Comparison of ENCODE assay signal across 8 cellular contexts in genomic region chr1:181089777-181090505, GRCh38. TPM values are rescaled to one million over a fixed set of nuclear protein-coding genes. Genes with fewer than 3 reads are reported as not detected.
DNase-seq lines count a peak whose midpoint lies in the region; ATAC-seq and TF ChIP-seq lines count a peak whose summit lies in the region.

No MANE protein-coding gene starts in this region.

- H3K27me3 Mint-ChIP-seq in activated CD4-positive, alpha-beta T cell treated with anti-CD3 and anti-CD28 coated beads for 36 hours, result no peaks in the 10 kb centered on the region
- H3K27me3 Mint-ChIP-seq in dendritic cell treated with granulocyte-macrophage colony-stimulating factor and Interleukin-4, amounts not matched to agents 40 ng/mL and 50 ng/mL, for 4 days, result no peaks in the 10 kb centered on the region

- H3K4me1 ChIP-seq in lung (ENCODE audit: control insufficient read depth in 2 of 2, insufficient read depth in 2 of 2, low read length in 2 of 2), result peaks cover 3 to 21% of the 10 kb centered on the region in 2 donors

- no peaks in the 10 kb centered on the region for H3K27me3 ChIP-seq in lung (ENCODE audit: control insufficient read depth, insufficient read depth)

- peak overlapping the region; percentile 100 for H3K4me3 Mint-ChIP-seq in activated CD4-positive, alpha-beta T cell treated with anti-CD3 and anti-CD28 coated beads for 36 hours
- peak overlapping the region; percentile 80 for H3K4me3 Mint-ChIP-seq in dendritic cell treated with granulocyte-macrophage colony-stimulating factor and Interleukin-4, amounts not matched to agents 40 ng/mL and 50 ng/mL, for 4 days

- POLR2A ChIA-PET in activated CD4-positive, alpha-beta T cell treated with anti-CD3 and anti-CD28 coated beads for 36 hours (lab: Charles Lee), result interaction anchor here (0.5 to 4.3 kb wide), 14 partner anchors 9 to 588 kb away, joined by 3 to 42 read pairs (median 8); partner anchors contain the start of genes ACBD6, MR1 and STX6

- WGBS in lung, 2 donors, result 0% methylated on average over 39 of the region's 39 CpGs

- H3K27ac Mint-ChIP-seq in activated CD4-positive, alpha-beta T cell treated with anti-CD3 and anti-CD28 coated beads for 36 hours, result peak overlapping the region; percentile 100
- H3K27ac Mint-ChIP-seq in dendritic cell treated with granulocyte-macrophage colony-stimulating factor and Interleukin-4, amounts not matched to agents 40 ng/mL and 50 ng/mL, for 4 days, result peak overlapping the region; percentile 93

- CTCF ChIA-PET in activated CD4-positive, alpha-beta T cell treated with anti-CD3 and anti-CD28 coated beads for 36 hours (lab: Charles Lee), result interaction anchor here (0.6 to 5.1 kb wide), 21 partner anchors 9 to 588 kb away, joined by 3 to 75 read pairs (median 6); partner anchors contain the start of genes ACBD6 and MR1

- H3K9me3 ChIP-seq in lung (ENCODE audit: control insufficient read depth in 2 of 2, insufficient read depth in 1 of 2, low read length in 1 of 2), result no peaks in the 10 kb centered on the region

- peaks cover 51% of the 10 kb centered on the region for H3K36me3 Mint-ChIP-seq in activated CD4-positive, alpha-beta T cell treated with anti-CD3 and anti-CD28 coated beads for 36 hours (ENCODE audit: low read depth)
- H3K36me3 Mint-ChIP-seq in dendritic cell treated with granulocyte-macrophage colony-stimulating factor and Interleukin-4, amounts not matched to agents 40 ng/mL and 50 ng/mL, for 4 days (ENCODE audit: low read depth), result peaks cover 67% of the 10 kb centered on the region

- DNase-seq in NCI-H2171 (lab: John Stamatoyannopoulos, UW) (peak; percentile 12), lung (ENCODE audit: low spot score) (peak; percentile 75), hepatic stellate cell (ENCODE audit: low spot score) (no peak)
- DNase-seq in activated CD4-positive, alpha-beta T cell treated with anti-CD3 and anti-CD28 coated beads for 36 hours, result peak; percentile 84
- DNase-seq in stimulated activated CD4-positive, alpha-beta T cell treated with anti-CD3 and anti-CD28 coated beads, TNF-alpha, amount 100 ng/mL, for 48 hours (ENCODE audit: low read depth in 3 of 3), result peak; percentile 44 to 61 (median 59)

- H3K27ac ChIP-seq in lung (ENCODE audit: low read depth in 1 of 2, low read length in 1 of 2), result peak overlapping the region; percentile 88 to 94

- ATAC-seq in HG02642 (IDR thresholded peaks at IDR 0.05; ENCODE audit: poor library complexity, unreplicated experiment) (peak; percentile 30), lung (ENCODE audit: insufficient read depth, low FRiP score) (peak; percentile 44)
- ATAC-seq in activated CD4-positive, alpha-beta T cell treated with anti-CD3 and anti-CD28 coated beads for 36 hours, result peak; percentile 59

- TF ChIP-seq CTCF in GM12875 (IDR thresholded peaks at IDR 0.05; ENCODE audit: borderline replicate concordance, insufficient read depth, low read depth, low read length) (0 out of 2 replicates have a peak, but pooled peaks have one; percentile 19), lung (IDR thresholded peaks at IDR 0.05; ENCODE audit: control extremely low read depth, extremely low read depth) (no peak)

- H3K9me3 Mint-ChIP-seq in activated CD4-positive, alpha-beta T cell treated with anti-CD3 and anti-CD28 coated beads for 36 hours (ENCODE audit: low read depth), result no peaks in the 10 kb centered on the region
- no peaks in the 10 kb centered on the region for H3K9me3 Mint-ChIP-seq in dendritic cell treated with granulocyte-macrophage colony-stimulating factor and Interleukin-4, amounts not matched to agents 40 ng/mL and 50 ng/mL, for 4 days

- H3K4me1 Mint-ChIP-seq in activated CD4-positive, alpha-beta T cell treated with anti-CD3 and anti-CD28 coated beads for 36 hours, result peaks cover 45% of the 10 kb centered on the region
- peaks cover 71% of the 10 kb centered on the region for H3K4me1 Mint-ChIP-seq in dendritic cell treated with granulocyte-macrophage colony-stimulating factor and Interleukin-4, amounts not matched to agents 40 ng/mL and 50 ng/mL, for 4 days (ENCODE audit: low read depth)

- intact Hi-C loops in activated CD4-positive, alpha-beta T cell treated with anti-CD3 and anti-CD28 coated beads for 36 hours (cut with DNase I, micrococcal nuclease), result loop anchor here (1.0 to 10.0 kb wide), 12 partner anchors 9 to 937 kb away; partner anchors contain the start of genes ACBD6 (in 2 of the 2), XPR1 (in 2 of the 2), MR1 (in 1 of the 2) and QSOX1 (in 1 of the 2)
- intact Hi-C loops in dendritic cell treated with granulocyte-macrophage colony-stimulating factor and Interleukin-4, amounts not matched to agents 40 ng/mL and 50 ng/mL, for 4 days (cut with micrococcal nuclease), result loop anchor here (2.0 kb wide), 1 partner anchor 15 kb away; no protein-coding TSS in a partner anchor

- H3K4me3 ChIP-seq in GM12875 (ENCODE audit: low read depth, low read length) (peak overlapping the region; percentile 73), lung (peak overlapping the region; percentile 85)

- peaks cover 0 to 6% of the 10 kb centered on the region in 2 donors for H3K36me3 ChIP-seq in lung (ENCODE audit: control insufficient read depth in 2 of 2, insufficient read depth in 2 of 2, low read length in 2 of 2)

RNA-seq across cellular contexts. Expression of gene IER5, which starts 1.4 kb away (rescaled TPM):
- 10 to 100 TPM; 16.3 to 24.3 TPM for total RNA-seq in activated CD4-positive, alpha-beta T cell treated with anti-CD3 and anti-CD28 coated beads for 36 hours
- 10 to 100 TPM; 18.6 to 33.2 TPM for total RNA-seq in lung
- 10 to 100 TPM; 19.2 to 34.5 TPM for polyA plus RNA-seq in lung

RNA-seq across cellular contexts. Expression of gene MR1, which starts 56.2 kb away (rescaled TPM):
- 10 to 100 TPM; 21.5 to 25.3 TPM for total RNA-seq in activated CD4-positive, alpha-beta T cell treated with anti-CD3 and anti-CD28 coated beads for 36 hours
- 10 to 100 TPM; 18.9 to 31.0 TPM for total RNA-seq in lung
- 10 to 100 TPM in 1 of 2 donors, 1 to 10 TPM in 1; 8.1 to 29.0 TPM for polyA plus RNA-seq in lung
